In genomic region chr20:1469925-1470571, GRCh38 we compare ENCODE assay signal across 8 cellular contexts. TPM values are rescaled to one million over a fixed set of nuclear protein-coding genes. Genes with fewer than 3 reads are reported as not detected.
DNase-seq lines count a peak whose midpoint lies in the region; ATAC-seq and TF ChIP-seq lines count a peak whose summit lies in the region.

No MANE protein-coding gene starts in this region.

- H3K27ac Mint-ChIP-seq in naive B cell = peak overlapping the region in 5 of 6 donors; percentile 49 to 96 (median 70)

- no peak for TF ChIP-seq EP300 in esophagus muscularis mucosa (IDR thresholded peaks at IDR 0.05)

- peak; percentile 100 for DNase-seq in AG09309 (ENCODE audit: low read depth)
- DNase-seq in NCI-H1092 treated with DMSO at 0.1 percent for 48 hours (lab: John Stamatoyannopoulos, UW) = peak; percentile 60
- peak; percentile 26 for DNase-seq in esophagus muscularis mucosa (ENCODE audit: extremely low spot score)
- no peak for DNase-seq in naive B cell

- H3K27me3 Mint-ChIP-seq in naive B cell = no peaks in the 10 kb centered on the region

- H4K20me1 ChIP-seq in SU-DHL-6 (ENCODE audit: low read depth, low read length) = no peaks in the 10 kb centered on the region

- WGBS in esophagus muscularis mucosa = 34% methylated on average over 11 of the region's 11 CpGs

- H3K9me3 Mint-ChIP-seq in naive B cell = no peaks in the 10 kb centered on the region

- H3K27ac ChIP-seq in SU-DHL-6 (ENCODE audit: low read depth, low read length) (no peak overlapping the region), esophagus muscularis mucosa (replicated peaks in 1 of 4) (no peak overlapping the region)

- TF ChIP-seq POLR2A in esophagus muscularis mucosa (IDR thresholded peaks at IDR 0.05; ENCODE audit: low read depth) = no peak

- H3K9me3 ChIP-seq in SU-DHL-6 (ENCODE audit: insufficient read depth, low read length) = no peaks in the 10 kb centered on the region
- H3K9me3 ChIP-seq in esophagus muscularis mucosa = no peaks in the 10 kb centered on the region

- peak overlapping the region in 1 of 8 donors; percentile 28 for H3K4me3 Mint-ChIP-seq in naive B cell

- H2AFZ ChIP-seq in SU-DHL-6 (ENCODE audit: low read depth, low read length, severe bottlenecking) = no peak overlapping the region

- ATAC-seq in naive B cell (ENCODE audit: low read depth in 2 of 2) (peak in 1 of 2 donors; percentile 14), HG03196 (IDR thresholded peaks at IDR 0.05; ENCODE audit: unreplicated experiment) (no peak), HG03442 (IDR thresholded peaks at IDR 0.05; ENCODE audit: unreplicated experiment) (no peak)

- no peaks in the 10 kb centered on the region for H3F3A ChIP-seq in SU-DHL-6 (ENCODE audit: insufficient read depth)

- H3K9ac ChIP-seq in SU-DHL-6 (ENCODE audit: low read length) = no peak overlapping the region

- H3K36me3 ChIP-seq in SU-DHL-6 (ENCODE audit: low read length) (no peaks in the 10 kb centered on the region), esophagus muscularis mucosa (no peaks in the 10 kb centered on the region)

- peaks cover 46 to 69% (median 58%) of the 10 kb centered on the region in 3 donors for H3K4me1 Mint-ChIP-seq in naive B cell

- no peak overlapping the region for H3K4me3 ChIP-seq in AG09309 (ENCODE audit: control insufficient read depth, low read depth, low read length)
- H3K4me3 ChIP-seq in SU-DHL-6 (ENCODE audit: insufficient read depth, low read length, poor library complexity, severe bottlenecking) = no peak overlapping the region
- H3K4me3 ChIP-seq in esophagus muscularis mucosa = no peak overlapping the region

- intact Hi-C loops in esophagus muscularis mucosa (cut with DNase I) = loop anchor here (5.0 to 10.0 kb wide), 4 partner anchors 78 to 995 kb away; partner anchors contain the start of genes FKBP1A, PSMF1 and SDCBP2

- H3K4me2 ChIP-seq in SU-DHL-6 (ENCODE audit: low read depth, low read length, poor library complexity, severe bottlenecking) = no peak overlapping the region

- peak; percentile 90 for TF ChIP-seq CTCF in AG09309 (IDR thresholded peaks at IDR 0.05; ENCODE audit: control insufficient read depth, insufficient read depth, low read depth, low read length, missing control alignments)
- TF ChIP-seq CTCF in GM12874 (IDR thresholded peaks at IDR 0.05; ENCODE audit: insufficient read depth, low read depth, low read length) = peak; percentile 80
- TF ChIP-seq CTCF in SU-DHL-6 (IDR thresholded peaks at IDR 0.05; ENCODE audit: insufficient read depth, low read length, poor library complexity, severe bottlenecking) = peak; percentile 68
- TF ChIP-seq CTCF in esophagus muscularis mucosa (IDR thresholded peaks at IDR 0.05) = peak; percentile 36 to 53 (median 44)

- H3K79me2 ChIP-seq in SU-DHL-6 (ENCODE audit: insufficient read depth, low read length) = peaks cover 14% of the 10 kb centered on the region

- no peaks in the 10 kb centered on the region for H3K36me3 Mint-ChIP-seq in naive B cell

- peaks cover 20 to 31% (median 28%) of the 10 kb centered on the region in 4 donors for H3K4me1 ChIP-seq in esophagus muscularis mucosa

- H3K9me2 ChIP-seq in SU-DHL-6 (replicated peaks; ENCODE audit: insufficient read depth, low read length) = no peaks in the 10 kb centered on the region

- no peaks in the 10 kb centered on the region for H3K27me3 ChIP-seq in SU-DHL-6 (ENCODE audit: low read length)
- H3K27me3 ChIP-seq in esophagus muscularis mucosa = peaks cover 0 to 5% (median 0%) of the 10 kb centered on the region in 4 donors

RNA-seq across cellular contexts. Expression of gene NSFL1C, which starts 3.4 kb away (rescaled TPM):
- 10 to 100 TPM; 33.6 to 62.4 (median 43.6) TPM for total RNA-seq in esophagus muscularis mucosa
- 100 to 1,000 TPM; 108 to 134 (median 123) TPM for polyA plus RNA-seq in naive B cell (ENCODE audit: low read depth in 6 of 6)

RNA-seq across cellular contexts. Expression of gene SIRPB2, which starts 21.2 kb away (rescaled TPM):
- total RNA-seq in esophagus muscularis mucosa = 1 to 10 TPM; 4.7 to 8.1 (median 6.2) TPM
- under 1 TPM in 4 of 6 donors, not detected in 2; 0.18 to 0.36 (median 0.22) TPM for polyA plus RNA-seq in naive B cell (ENCODE audit: low read depth in 6 of 6)
